13 cellular contexts compared by ENCODE assay signal in genomic region chr6:56040271-56040670, GRCh38.
DNase-seq lines count a peak whose midpoint lies in the region; ATAC-seq and TF ChIP-seq lines count a peak whose summit lies in the region.
"Had no signal": no experiment of that assay in that cellular context is flagged by ENCODE, and none has a peak within 500 bp of the region (broad histone marks: within the 10 kb centered on the region; RNA-seq: fewer than 3 reads in every experiment).

No MANE protein-coding gene starts in this region.

- no peak for TF ChIP-seq CTCF in choroid plexus epithelial cell (conservative IDR thresholded peaks at IDR 0.05; ENCODE audit: low read depth, low read length)

- ATAC-seq in GM18502 (IDR thresholded peaks at IDR 0.05; ENCODE audit: poor library complexity, unreplicated experiment) = peak; percentile 53
- ATAC-seq in GM21723 (IDR thresholded peaks at IDR 0.05; ENCODE audit: unreplicated experiment) = no peak
- ATAC-seq in HG03442 (IDR thresholded peaks at IDR 0.05; ENCODE audit: unreplicated experiment) = no peak
- ATAC-seq: activated T-helper 17 cell treated with anti-CD3 and anti-CD28 coated beads, Interleukin-2, amount 50 U/mL, for 72 hours had no signal

- H3K4me3 ChIP-seq in choroid plexus epithelial cell (ENCODE audit: low read depth, low read length) = no peak overlapping the region

- peak; percentile 20 for DNase-seq in NCI-H226
- DNase-seq in choroid plexus epithelial cell (ENCODE audit: low read depth) = peak; percentile 86
- peak; percentile 59 for DNase-seq in renal cortical epithelial cell (ENCODE audit: low read depth)
- no peak for DNase-seq in islet precursor cell
- no peak for DNase-seq in NCI-H510A (lab: John Stamatoyannopoulos, UW)
- DNase-seq: activated CD4-positive, alpha-beta T cell treated with anti-CD3 and anti-CD28 coated beads, Interleukin-2, amount 50 U/mL, for 1 hour; Caco-2; erythroblast; NCI-H1930 had no signal

Comparison
In these comparisons a context has a peak if more than half of its experiments do, and no peak if none do; other contexts are left out.
1. DNase-seq: peak in NCI-H226 (single experiment), choroid plexus epithelial cell (single experiment) and renal cortical epithelial cell (single experiment); none in islet precursor cell (single experiment) and NCI-H510A (single experiment).